19 cellular contexts compared by ENCODE assay signal in the genomic region with DNA sequence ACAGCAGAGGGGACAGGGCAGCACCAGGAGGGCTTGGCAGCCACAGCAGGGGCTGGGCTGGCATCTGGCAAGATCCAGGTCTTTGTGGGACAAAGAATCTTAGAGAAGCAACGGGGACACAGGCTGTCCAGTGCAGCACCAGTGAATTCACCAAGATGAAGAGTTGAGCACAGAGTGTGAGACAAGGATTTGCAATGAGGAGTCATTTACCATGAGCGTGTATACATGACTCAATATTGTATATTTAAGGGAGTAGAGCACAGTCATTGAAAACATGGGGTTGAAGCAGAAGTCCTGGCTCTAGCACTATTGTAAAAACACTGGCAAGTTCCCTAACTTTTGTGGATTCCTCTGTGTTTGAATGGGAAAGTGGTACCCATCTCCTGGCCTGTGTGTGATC. TPM values are rescaled to one million over a fixed set of nuclear protein-coding genes. Genes with fewer than 3 reads are reported as not detected.
DNase-seq lines count a peak whose midpoint lies in the region; ATAC-seq, FAIRE-seq and TF ChIP-seq lines count a peak whose summit lies in the region.
"Had no signal": no experiment of that assay in that cellular context is flagged by ENCODE, and none has a peak within 500 bp of the region (broad histone marks: within the 10 kb centered on the region; RNA-seq: fewer than 3 reads in every experiment).

No MANE protein-coding gene starts in this region.

- H3K27ac ChIP-seq in HEK293 (ENCODE audit: extremely low read depth, low read depth, low read length) (no peak overlapping the region), GM12878 (ENCODE audit: control insufficient read depth, insufficient read depth) (no peak overlapping the region), neural progenitor cell (no peak overlapping the region)
- H3K27ac ChIP-seq: HL-60, prostate gland, WERI-Rb-1 had no signal

- CTCF ChIA-PET in HEK293 (lab: Yijun Ruan, JAX): interaction anchor here (0.7 kb wide), 1 partner anchor 352 kb away, joined by 3 read pairs; no protein-coding TSS in a partner anchor
- CTCF ChIA-PET in GM12878 (lab: Yijun Ruan, JAX): interaction anchor here (1.0 to 13.2 kb wide), 3 partner anchors 17 to 230 kb away, joined by 4 to 153 read pairs (median 5); partner anchors contain the start of gene APOL2

- H3K27me3 Mint-ChIP-seq in neural progenitor cell (ENCODE audit: insufficient read depth, low read depth): peaks cover 8% of the 10 kb centered on the region

- H2AFZ ChIP-seq in GM12878 (ENCODE audit: control insufficient read depth, low read depth, low read length): no peak overlapping the region
- H2AFZ ChIP-seq in neural progenitor cell (replicated peaks): no peak overlapping the region

- H3K79me2 ChIP-seq in GM12878 (ENCODE audit: control insufficient read depth, insufficient read depth, low read length) (peaks cover 23% of the 10 kb centered on the region), neural progenitor cell (ENCODE audit: low read depth) (no peaks in the 10 kb centered on the region)

- no peak for TF ChIP-seq POLR2A in GM12878 (IDR thresholded peaks at IDR 0.05; ENCODE audit: low read depth, low read length)

- H3K4me1 Mint-ChIP-seq in neural progenitor cell: peaks cover 71% of the 10 kb centered on the region

- TF ChIP-seq EP300 in GM12878 (IDR thresholded peaks at IDR 0.05; ENCODE audit: borderline replicate concordance in 1 of 2, control insufficient read depth in 1 of 2, low read depth in 2 of 2, low read length in 2 of 2): no peak

- H3F3A ChIP-seq in neural progenitor cell (ENCODE audit: low read depth): peaks cover 26% of the 10 kb centered on the region

- intact Hi-C loops in GM12878 (cut with micrococcal nuclease; ENCODE audit: unreplicated experiment): no loop called here

- no peak overlapping the region; the same call in 1 of the 2 replicates for H3K4me2 ChIP-seq in GM12878 (ENCODE audit: control insufficient read depth, insufficient read depth)
- H3K4me2 ChIP-seq in neural progenitor cell: no peak overlapping the region

- DNase-seq in activated CD8-positive, alpha-beta memory T cell treated with anti-CD3 and anti-CD28 coated beads, Interleukin-2, amount 50 U/mL, for 48 hours: peak; percentile 39
- no peak for DNase-seq in activated CD8-positive, alpha-beta memory T cell treated with anti-CD3 and anti-CD28 coated beads, Interleukin-2, amount 50 U/mL, for 4 hours
- DNase-seq in GM12878 (ENCODE audit: low read depth, low spot score) (no peak), neural progenitor cell (ENCODE audit: low spot score) (no peak), NCI-H524 treated with DMSO at 0.1 percent for 48 hours (lab: John Stamatoyannopoulos, UW) (no peak), NK-92 (lab: John Stamatoyannopoulos, UW; ENCODE audit: unreplicated experiment) (no peak)
- DNase-seq: cerebellar nuclear complex; DMS79 treated with DMSO at 0.1 percent for 48 hours; KG1; NCI-H1092 treated with DMSO at 0.1 percent for 48 hours; NCI-H748 treated with DMSO at 0.1 percent for 48 hours; stimulated activated naive CD4-positive, alpha-beta T cell treated with Interleukin-2 at 50 U/mL for 16 hours; WERI-Rb-1 had no signal

- H3K4me1 ChIP-seq in HEK293 (ENCODE audit: control insufficient read depth, insufficient read depth, low read length) (no peaks in the 10 kb centered on the region), GM12878 (ENCODE audit: control insufficient read depth, insufficient read depth, low read length) (peaks cover 36% of the 10 kb centered on the region), neural progenitor cell (peaks cover 42% of the 10 kb centered on the region)

- no peaks in the 10 kb centered on the region for H3K36me3 ChIP-seq in HEK293 (ENCODE audit: control insufficient read depth in 2 of 2, insufficient read depth in 1 of 2, low read length in 2 of 2)
- H3K36me3 ChIP-seq in GM12878 (ENCODE audit: control insufficient read depth in 2 of 2, insufficient read depth in 2 of 2, low read length in 1 of 2): peaks cover 0 to 16% of the 10 kb centered on the region in 2 experiments; a peak in 3 of 4 replicates
- no peaks in the 10 kb centered on the region for H3K36me3 ChIP-seq in neural progenitor cell
- H3K36me3 ChIP-seq: prostate gland, WERI-Rb-1 had no signal

- ATAC-seq in GM12878: no peak
- no peak for ATAC-seq in GM21360 (IDR thresholded peaks at IDR 0.05; ENCODE audit: unreplicated experiment)
- ATAC-seq: Panc1 had no signal

- H3K27ac Mint-ChIP-seq in neural progenitor cell: peak overlapping the region; percentile 40
- H3K27ac Mint-ChIP-seq: CD14-positive monocyte had no signal

- TF ChIP-seq CTCF in HEK293 (tag by site-specific recombination; IDR thresholded peaks at IDR 0.05) (no peak), GM12878 (IDR thresholded peaks at IDR 0.05 in 2 of 3, conservative IDR thresholded peaks at IDR 0.05 in 1 of 3; ENCODE audit: control insufficient read depth in 2 of 3, extremely low read depth in 1 of 3, insufficient read depth in 1 of 3, low read depth in 3 of 3, low read length in 3 of 3) (no peak), neural progenitor cell (IDR thresholded peaks at IDR 0.05) (no peak)

- no peak overlapping the region for H3K4me3 Mint-ChIP-seq in neural progenitor cell
- H3K4me3 Mint-ChIP-seq: CD14-positive monocyte had no signal

- RAD21 ChIA-PET in GM12878 (lab: Charles Lee; ENCODE audit: unreplicated experiment): interaction anchor here (12.0 kb wide), 1 partner anchor 18 kb away, joined by 100 read pairs; the partner anchor contains the start of gene APOL2

- no peak for FAIRE-seq in GM12878 (lab: Jason Lieb, UNC)

- BruUV-seq in GM12878 (replicated peaks; lab: Mats Ljungman, UMichigan): no TSS peak

- in situ Hi-C loops in GM12878 (cut with MboI): no loop called here

- H3K9me3 ChIP-seq in HEK293 (ENCODE audit: control insufficient read depth, insufficient read depth, low read depth, low read length): no peaks in the 10 kb centered on the region
- no peaks in the 10 kb centered on the region for H3K9me3 ChIP-seq in GM12878 (replicated peaks; ENCODE audit: control insufficient read depth, insufficient read depth, low read length)
- no peaks in the 10 kb centered on the region for H3K9me3 ChIP-seq in neural progenitor cell (ENCODE audit: low read depth)
- H3K9me3 ChIP-seq: prostate gland had no signal

- peaks cover 2% of the 10 kb centered on the region for H3K9me3 Mint-ChIP-seq in neural progenitor cell

- H3K4me3 ChIP-seq in HEK293 (ENCODE audit: low read depth, low read length): no peak overlapping the region
- H3K4me3 ChIP-seq in GM12878: peak overlapping the region; percentile 48; the same call in 1 of the 2 replicates
- H3K4me3 ChIP-seq in neural progenitor cell: no peak overlapping the region
- H3K4me3 ChIP-seq: prostate gland had no signal

- no peak for TF ChIP-seq RAD21 in GM12878 (IDR thresholded peaks at IDR 0.05; ENCODE audit: insufficient read depth, low read depth, low read length)

- H3K36me3 Mint-ChIP-seq in neural progenitor cell: no peaks in the 10 kb centered on the region

- SMC1A ChIA-PET in GM12878 (lab: Charles Lee; ENCODE audit: uncharacterized antibody, unreplicated experiment): interaction anchor here (9.8 kb wide), 1 partner anchor 19 kb away, joined by 165 read pairs; the partner anchor contains the start of gene APOL2

- H3K9ac ChIP-seq in GM12878 (ENCODE audit: control insufficient read depth, insufficient read depth, low read length) (no peak overlapping the region), neural progenitor cell (no peak overlapping the region)

- WGBS in GM12878 (ENCODE audit: insufficient coverage, insufficient replicate concordance, low lambda C conversion rate, missing lambda C conversion rate): 100% methylated on average over 2 of the region's 2 CpGs

- H4K20me1 ChIP-seq in GM12878 (ENCODE audit: control insufficient read depth, insufficient read depth) (no peaks in the 10 kb centered on the region), neural progenitor cell (ENCODE audit: low read depth) (no peaks in the 10 kb centered on the region)

- POLR2A ChIA-PET in HEK293 (lab: Yijun Ruan, JAX): no interaction called here
- POLR2A ChIA-PET in GM12878 (lab: Charles Lee): interaction anchor here (1.5 kb wide), 1 partner anchor 16 kb away, joined by 5 read pairs; no protein-coding TSS in a partner anchor

- H3K27me3 ChIP-seq in GM12878 (replicated peaks in 1 of 2; ENCODE audit: control insufficient read depth in 2 of 2, insufficient read depth in 2 of 2, low read length in 1 of 2): no peaks in the 10 kb centered on the region
- no peaks in the 10 kb centered on the region for H3K27me3 ChIP-seq in neural progenitor cell

RNA-seq across cellular contexts. Expression of gene APOL1, which starts 3.5 kb away (rescaled TPM):
- total RNA-seq in GM12878 (2013; cell fraction: nucleolus; rRNA removed): 27.2 and 29.3 TPM in 2 replicates
- total RNA-seq in GM12878 (2014; rRNA removed) (13.7 and 14.4 TPM in 2 replicates), GM12878 (2014; rRNA removed; fragmentation: Illumina TruSeq; extraction: Trizol) (12.6 and 13.1 TPM in 2 replicates), GM12878 (2021) (27.4 and 28.6 TPM in 2 replicates), neural progenitor cell (ENCODE audit: low replicate concordance) (not detected in 2 replicates)
- polyA plus RNA-seq in GM12878 (2011; ENCODE audit: low read depth): 63.5 TPM
- polyA plus RNA-seq in GM12878 (2011; rRNA removed) (27.2 and 42.0 TPM in 2 replicates), GM12878 (2014; fragmentation: Illumina TruSeq; extraction: Trizol) (20.6 and 25.3 TPM in 2 replicates), GM12878 (2014; fragmentation: Nextera tagmentation; extraction: Ambion mirVana) (10 to 100 TPM in 1 of 2 experiments, 1 to 10 TPM in 1; 9.0 to 10.7 TPM), GM12878 (2014; rRNA removed) (18.3 and 18.7 TPM in 2 replicates), GM12878 (2016; fragmentation: Nextera tagmentation; extraction: Ambion mirVana) (10 to 100 TPM; 17.2 to 18.0 TPM)
- polyA plus RNA-seq in GM12878 (2011; cell fraction: cytosol; rRNA removed): 38.4 and 39.9 TPM in 2 replicates
- polyA plus RNA-seq in GM12878 (2011; cell fraction: nucleus; rRNA removed): 65.7 and 104 TPM in 2 replicates
- 68.7 and 73.3 TPM in 2 replicates for polyA plus RNA-seq in GM12878 (2012)
- 33.8 and 34.1 TPM in 2 replicates for polyA minus RNA-seq in GM12878 (2011; rRNA and poly(A)+ RNA removed)
- polyA minus RNA-seq in GM12878 (2011; cell fraction: cytosol; rRNA and poly(A)+ RNA removed): 11.8 and 16.4 TPM in 2 replicates
- 15.2 and 21.3 TPM in 2 replicates for polyA minus RNA-seq in GM12878 (2011; cell fraction: nucleus; rRNA and poly(A)+ RNA removed)

RNA-seq across cellular contexts. Expression of gene APOL2, which starts 17.1 kb away (rescaled TPM):
- total RNA-seq in GM12878 (2013; cell fraction: nucleolus; rRNA removed): 49.8 and 51.5 TPM in 2 replicates
- total RNA-seq in GM12878 (2014; rRNA removed) (25.1 and 26.6 TPM in 2 replicates), GM12878 (2014; rRNA removed; fragmentation: Illumina TruSeq; extraction: Trizol) (27.0 and 27.3 TPM in 2 replicates), GM12878 (2021) (29.0 and 32.9 TPM in 2 replicates), neural progenitor cell (ENCODE audit: low replicate concordance) (10.9 and 12.8 TPM in 2 replicates)
- polyA plus RNA-seq in GM12878 (2011; ENCODE audit: low read depth): 33.3 TPM
- polyA plus RNA-seq in GM12878 (2011; rRNA removed) (32.6 and 39.9 TPM in 2 replicates), GM12878 (2014; fragmentation: Illumina TruSeq; extraction: Trizol) (22.3 and 24.9 TPM in 2 replicates), GM12878 (2014; fragmentation: Nextera tagmentation; extraction: Ambion mirVana) (10 to 100 TPM in 1 of 2 experiments, 1 to 10 TPM in 1; 4.4 to 14.7 TPM), GM12878 (2014; rRNA removed) (26.9 and 27.4 TPM in 2 replicates), GM12878 (2016; fragmentation: Nextera tagmentation; extraction: Ambion mirVana) (10 to 100 TPM; 12.3 to 13.7 TPM)
- 46.3 and 57.5 TPM in 2 replicates for polyA plus RNA-seq in GM12878 (2011; cell fraction: cytosol; rRNA removed)
- 60.3 and 68.3 TPM in 2 replicates for polyA plus RNA-seq in GM12878 (2011; cell fraction: nucleus; rRNA removed)
- polyA plus RNA-seq in GM12878 (2012): 50.1 and 55.3 TPM in 2 replicates
- polyA minus RNA-seq in GM12878 (2011; rRNA and poly(A)+ RNA removed): 65.0 and 103 TPM in 2 replicates
- 17.5 and 18.0 TPM in 2 replicates for polyA minus RNA-seq in GM12878 (2011; cell fraction: cytosol; rRNA and poly(A)+ RNA removed)
- 14.6 and 21.5 TPM in 2 replicates for polyA minus RNA-seq in GM12878 (2011; cell fraction: nucleus; rRNA and poly(A)+ RNA removed)

RNA-seq across cellular contexts. Expression of gene APOL4, which starts 54.9 kb away (rescaled TPM):
- not detected in 2 replicates for total RNA-seq in GM12878 (2013; cell fraction: nucleolus; rRNA removed)
- total RNA-seq in GM12878 (2014; rRNA removed) (not detected in 2 replicates), GM12878 (2014; rRNA removed; fragmentation: Illumina TruSeq; extraction: Trizol) (not detected in 2 replicates), GM12878 (2021) (0.13 TPM in 1 of 2 replicates, not detected in the other), neural progenitor cell (ENCODE audit: low replicate concordance) (0.56 and 0.82 TPM in 2 replicates)
- 0.09 TPM for polyA plus RNA-seq in GM12878 (2011; ENCODE audit: low read depth)
- polyA plus RNA-seq in GM12878 (2011; rRNA removed) (not detected in 2 replicates), GM12878 (2014; fragmentation: Illumina TruSeq; extraction: Trizol) (0.13 and 0.24 TPM in 2 replicates), GM12878 (2014; fragmentation: Nextera tagmentation; extraction: Ambion mirVana) (not detected), GM12878 (2014; rRNA removed) (0.03 and 0.22 TPM in 2 replicates), GM12878 (2016; fragmentation: Nextera tagmentation; extraction: Ambion mirVana) (under 1 TPM in 1 of 2 experiments, not detected in 1; 0.19 TPM)
- not detected in 2 replicates for polyA plus RNA-seq in GM12878 (2011; cell fraction: cytosol; rRNA removed)
- 0.04 and 0.09 TPM in 2 replicates for polyA plus RNA-seq in GM12878 (2011; cell fraction: nucleus; rRNA removed)
- 0.13 TPM in 1 of 2 replicates, not detected in the other for polyA plus RNA-seq in GM12878 (2012)
- polyA minus RNA-seq in GM12878 (2011; rRNA and poly(A)+ RNA removed): 0.26 TPM in 1 of 2 replicates, not detected in the other
- not detected in 2 replicates for polyA minus RNA-seq in GM12878 (2011; cell fraction: cytosol; rRNA and poly(A)+ RNA removed)
- polyA minus RNA-seq in GM12878 (2011; cell fraction: nucleus; rRNA and poly(A)+ RNA removed): not detected in 2 replicates

Comparison
In these comparisons a context has a peak if more than half of its experiments do, and no peak if none do; other contexts are left out.
1. RNA of gene APOL1, which starts 3.5 kb away (total RNA-seq): 12.6 to 29.3 TPM in GM12878; not detected in neural progenitor cell; every median in the first group is over 10 times any median in the second.